ENCODE assay signal across 8 cellular contexts in the genomic region with DNA sequence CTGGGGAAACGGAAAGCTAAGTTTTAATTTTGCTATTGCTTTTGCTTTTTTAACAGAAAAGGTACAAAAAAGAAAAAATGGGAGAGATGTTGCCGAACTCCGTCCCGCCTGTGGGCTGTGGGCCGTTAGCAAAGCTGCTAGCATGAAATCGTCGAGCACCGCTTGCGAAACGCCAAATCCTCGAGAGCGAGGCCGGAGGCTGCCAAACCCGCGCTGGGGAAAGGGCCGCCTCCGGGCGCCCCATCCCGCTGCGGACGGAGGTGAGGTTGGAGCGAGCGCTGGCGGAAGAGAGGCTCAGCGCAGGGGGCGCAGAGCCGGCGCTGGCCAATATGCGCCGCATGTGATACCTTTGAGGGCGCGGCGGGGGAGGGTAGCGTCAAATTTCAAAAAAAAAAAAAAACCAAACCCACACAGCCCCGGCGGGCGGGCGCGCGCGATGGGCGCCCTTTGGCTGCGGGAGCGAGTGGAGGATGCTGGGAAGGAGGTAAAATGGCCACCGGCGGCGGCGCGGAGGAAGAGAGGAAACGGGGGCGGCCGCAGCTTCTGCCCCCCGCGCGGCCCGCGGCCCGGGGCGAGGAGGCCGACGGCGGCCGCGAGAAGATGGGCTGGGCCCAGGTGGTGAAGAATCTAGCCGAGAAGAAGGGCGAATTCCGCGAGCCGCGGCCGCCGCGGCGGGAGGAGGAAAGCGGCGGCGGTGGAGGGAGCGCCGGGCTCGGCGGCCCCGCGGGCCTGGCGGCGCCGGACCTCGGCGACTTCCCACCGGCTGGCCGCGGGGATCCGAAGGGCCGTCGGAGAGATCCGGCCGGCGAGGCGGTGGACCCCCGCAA. TPM values are rescaled to one million over a fixed set of nuclear protein-coding genes. Genes with fewer than 3 reads are reported as not detected.
DNase-seq lines count a peak whose midpoint lies in the region; ATAC-seq and TF ChIP-seq lines count a peak whose summit lies in the region.

A gene with protein sequence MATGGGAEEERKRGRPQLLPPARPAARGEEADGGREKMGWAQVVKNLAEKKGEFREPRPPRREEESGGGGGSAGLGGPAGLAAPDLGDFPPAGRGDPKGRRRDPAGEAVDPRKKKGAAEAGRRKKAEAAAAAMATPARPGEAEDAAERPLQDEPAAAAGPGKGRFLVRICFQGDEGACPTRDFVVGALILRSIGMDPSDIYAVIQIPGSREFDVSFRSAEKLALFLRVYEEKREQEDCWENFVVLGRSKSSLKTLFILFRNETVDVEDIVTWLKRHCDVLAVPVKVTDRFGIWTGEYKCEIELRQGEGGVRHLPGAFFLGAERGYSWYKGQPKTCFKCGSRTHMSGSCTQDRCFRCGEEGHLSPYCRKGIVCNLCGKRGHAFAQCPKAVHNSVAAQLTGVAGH (plus strand): TSS at position 473 of the 827 bp plus-strand sequence. CDS start 17 bp downstream, at position 490.

- peaks cover 28% of the 10 kb centered on the region for H3K4me1 ChIP-seq in GM23338 (ENCODE audit: insufficient read depth)

- peaks cover 33% of the 10 kb centered on the region for H3K4me1 Mint-ChIP-seq in GM23338
- peaks cover 38% of the 10 kb centered on the region for H3K4me1 Mint-ChIP-seq in activated T-helper 2 cell treated with anti-CD3 and anti-CD28 coated beads, Interferon-gamma antibody, Interleukin-2, Interleukin-4, amounts not matched to agents 10 μg/mL and 5 μg/mL and 100 μg/mL, durations not matched to agents 14 hours and 24 hours and 36 hours (ENCODE audit: low read depth)
- H3K4me1 Mint-ChIP-seq in natural killer cell treated with Interleukin-12 subunit alpha and Interleukin-12 subunit beta and Interleukin-15 and Interleukin-18, amount 100 ng/mL, for 72 hours (ENCODE audit: low read depth in 2 of 2): peaks cover 38 to 49% of the 10 kb centered on the region in 2 donors

- CTCF ChIA-PET in RWPE1 (lab: Yijun Ruan, JAX): interaction anchor here (0.5 to 1.3 kb wide), 2 partner anchors 33 to 53 kb away, joined by 5 to 9 read pairs; no protein-coding TSS in a partner anchor

- H3K4me3 ChIP-seq in GM23338: peak within 1 kb of the TSS; percentile 97

- peaks cover 33% of the 10 kb centered on the region for H3F3A ChIP-seq in GM23338 (replicated peaks; ENCODE audit: low read depth)

- intact Hi-C loops in activated T-helper 2 cell treated with anti-CD3 and anti-CD28 coated beads, Interferon-gamma antibody, Interleukin-2, Interleukin-4, amounts not matched to agents 10 μg/mL and 5 μg/mL and 100 μg/mL, durations not matched to agents 14 hours and 24 hours and 36 hours (cut with micrococcal nuclease): loop anchor here (1.0 to 5.0 kb wide), 2 partner anchors 27 to 245 kb away; a partner anchor contains a TSS

- DNase-seq in ELR (ENCODE audit: low read depth) (peak; percentile 93), GM23338 (ENCODE audit: low spot score) (peak; percentile 97), LHCN-M2 (ENCODE audit: low read depth) (peak; percentile 91), RWPE1 (ENCODE audit: low spot score) (peak; percentile 91), fibroblast of peridontal ligament (ENCODE audit: extremely low read depth) (peak; percentile 94)
- peak; percentile 85 for DNase-seq in activated T-helper 2 cell treated with anti-CD3 and anti-CD28 coated beads, Interferon-gamma antibody, Interleukin-2, Interleukin-4, amounts not matched to agents 10 μg/mL and 5 μg/mL and 100 μg/mL, durations not matched to agents 14 hours and 24 hours and 36 hours (ENCODE audit: low spot score)
- DNase-seq in natural killer cell treated with Interleukin-12 subunit alpha and Interleukin-12 subunit beta and Interleukin-15 and Interleukin-18, amount 100 ng/mL, for 72 hours (ENCODE audit: low spot score): peak; percentile 91
- DNase-seq in stimulated activated naive CD8-positive, alpha-beta T cell treated with anti-CD3 and anti-CD28 coated beads, Interleukin-15, Interleukin-2, amounts not matched to agents 100 U/mL and 50 U/mL, for 24 hours: peak; percentile 86

- H3K27ac ChIP-seq in GM23338 (ENCODE audit: low read depth) (peak within 1 kb of the TSS; percentile 87), RWPE1 (peak within 1 kb of the TSS; percentile 97)

- peak within 1 kb of the TSS; percentile 98 for H3K4me3 Mint-ChIP-seq in GM23338
- peak within 1 kb of the TSS; percentile 99 for H3K4me3 Mint-ChIP-seq in activated T-helper 2 cell treated with anti-CD3 and anti-CD28 coated beads, Interferon-gamma antibody, Interleukin-2, Interleukin-4, amounts not matched to agents 10 μg/mL and 5 μg/mL and 100 μg/mL, durations not matched to agents 14 hours and 24 hours and 36 hours (ENCODE audit: low read depth)
- H3K4me3 Mint-ChIP-seq in natural killer cell treated with Interleukin-12 subunit alpha and Interleukin-12 subunit beta and Interleukin-15 and Interleukin-18, amount 100 ng/mL, for 72 hours: peak within 1 kb of the TSS; percentile 98

- peaks cover 41% of the 10 kb centered on the region for H3K79me2 ChIP-seq in GM23338 (replicated peaks; ENCODE audit: insufficient read depth)

- H3K27me3 Mint-ChIP-seq in GM23338 (ENCODE audit: insufficient read depth, low read depth, poor library complexity): peaks cover 30% of the 10 kb centered on the region
- H3K27me3 Mint-ChIP-seq in activated T-helper 2 cell treated with anti-CD3 and anti-CD28 coated beads, Interferon-gamma antibody, Interleukin-2, Interleukin-4, amounts not matched to agents 10 μg/mL and 5 μg/mL and 100 μg/mL, durations not matched to agents 14 hours and 24 hours and 36 hours (ENCODE audit: low read depth): no peaks in the 10 kb centered on the region
- H3K27me3 Mint-ChIP-seq in natural killer cell treated with Interleukin-12 subunit alpha and Interleukin-12 subunit beta and Interleukin-15 and Interleukin-18, amount 100 ng/mL, for 72 hours: no peaks in the 10 kb centered on the region

- no peak within 1 kb of the TSS for H2AFZ ChIP-seq in GM23338

- POLR2A ChIA-PET in RWPE1 (lab: Yijun Ruan, JAX; ENCODE audit: low non-redundant PET): interaction anchor here (0.7 kb wide), 1 partner anchor 12 kb away, joined by 3 read pairs; no protein-coding TSS in a partner anchor

- H3K27me3 ChIP-seq in GM23338 (ENCODE audit: insufficient read depth): peaks cover 31% of the 10 kb centered on the region

- H3K4me2 ChIP-seq in GM23338: peak within 1 kb of the TSS; percentile 81

- no peaks in the 10 kb centered on the region for H3K36me3 ChIP-seq in GM23338 (ENCODE audit: insufficient read depth)

- peaks cover 39% of the 10 kb centered on the region for H3K36me3 Mint-ChIP-seq in GM23338 (ENCODE audit: low read depth)
- H3K36me3 Mint-ChIP-seq in activated T-helper 2 cell treated with anti-CD3 and anti-CD28 coated beads, Interferon-gamma antibody, Interleukin-2, Interleukin-4, amounts not matched to agents 10 μg/mL and 5 μg/mL and 100 μg/mL, durations not matched to agents 14 hours and 24 hours and 36 hours (ENCODE audit: low read depth): peaks cover 40% of the 10 kb centered on the region
- H3K36me3 Mint-ChIP-seq in natural killer cell treated with Interleukin-12 subunit alpha and Interleukin-12 subunit beta and Interleukin-15 and Interleukin-18, amount 100 ng/mL, for 72 hours: peaks cover 18% of the 10 kb centered on the region

- peaks cover 5% of the 10 kb centered on the region for H3K9me3 Mint-ChIP-seq in GM23338
- no peaks in the 10 kb centered on the region for H3K9me3 Mint-ChIP-seq in activated T-helper 2 cell treated with anti-CD3 and anti-CD28 coated beads, Interferon-gamma antibody, Interleukin-2, Interleukin-4, amounts not matched to agents 10 μg/mL and 5 μg/mL and 100 μg/mL, durations not matched to agents 14 hours and 24 hours and 36 hours
- H3K9me3 Mint-ChIP-seq in natural killer cell treated with Interleukin-12 subunit alpha and Interleukin-12 subunit beta and Interleukin-15 and Interleukin-18, amount 100 ng/mL, for 72 hours: no peaks in the 10 kb centered on the region

- peaks cover 5% of the 10 kb centered on the region; the same call in 1 of the 2 replicates for H4K20me1 ChIP-seq in GM23338 (replicated peaks; ENCODE audit: insufficient read depth)

- TF ChIP-seq CTCF in GM23338 (conservative IDR thresholded peaks at IDR 0.05; ENCODE audit: low read depth in 2 of 2): no peak; a peak in 1 of 4 replicates
- TF ChIP-seq CTCF in RWPE1 (conservative IDR thresholded peaks at IDR 0.05; ENCODE audit: low read depth): no peak; the same call in 1 of the 2 replicates

- H3K9me2 ChIP-seq in GM23338 (ENCODE audit: insufficient read depth): no peaks in the 10 kb centered on the region

- ATAC-seq in GM23338: peak; percentile 81
- ATAC-seq in natural killer cell treated with Interleukin-12 subunit alpha and Interleukin-12 subunit beta and Interleukin-15 and Interleukin-18, amount 100 ng/mL, for 72 hours: peak; percentile 91 to 95
- peak; percentile 88 for ATAC-seq in stimulated activated naive CD8-positive, alpha-beta T cell treated with anti-CD3 and anti-CD28 coated beads, Interleukin-15, Interleukin-2, amounts not matched to agents 100 U/mL and 50 U/mL, for 24 hours

- peak within 1 kb of the TSS; percentile 98 for H3K27ac Mint-ChIP-seq in GM23338
- H3K27ac Mint-ChIP-seq in activated T-helper 2 cell treated with anti-CD3 and anti-CD28 coated beads, Interferon-gamma antibody, Interleukin-2, Interleukin-4, amounts not matched to agents 10 μg/mL and 5 μg/mL and 100 μg/mL, durations not matched to agents 14 hours and 24 hours and 36 hours: peak within 1 kb of the TSS; percentile 99
- H3K27ac Mint-ChIP-seq in natural killer cell treated with Interleukin-12 subunit alpha and Interleukin-12 subunit beta and Interleukin-15 and Interleukin-18, amount 100 ng/mL, for 72 hours: peak within 1 kb of the TSS; percentile 99 to 100

RNA-seq across cellular contexts. Expression of the gene that starts here (rescaled TPM):
- total RNA-seq in GM23338 (2014; rRNA removed; shearing (Covaris generic)): 65.8 and 66.3 TPM in 2 replicates
- polyA plus RNA-seq in GM23338 (2016; fragmentation: Nextera tagmentation; extraction: Ambion mirVana): 26.5 and 31.3 TPM in 2 replicates
- total RNA-seq in LHCN-M2 (2014; rRNA removed): 14.0 and 15.9 TPM in 2 replicates
- 9.3 TPM for polyA plus RNA-seq in LHCN-M2 (2012)
- total RNA-seq in activated T-helper 2 cell treated with anti-CD3 and anti-CD28 coated beads, Interferon-gamma antibody, Interleukin-2, Interleukin-4, amounts not matched to agents 10 μg/mL and 5 μg/mL and 100 μg/mL, durations not matched to agents 14 hours and 24 hours and 36 hours: 26.9 and 27.6 TPM in 2 replicates
- 10 to 100 TPM; 18.7 to 20.6 TPM for total RNA-seq in natural killer cell treated with Interleukin-12 subunit alpha and Interleukin-12 subunit beta and Interleukin-15 and Interleukin-18, amount 100 ng/mL, for 72 hours

Comparison
In these comparisons a context has a peak if more than half of its experiments do, and no peak if none do; other contexts are left out.
1. Peak in every context shown above with its lines: DNase-seq, ATAC-seq, H3K4me3 ChIP-seq and H3K27ac ChIP-seq.